In genomic region chr11:61609000-61609969, GRCh38 we compare ENCODE assay signal across 1 cellular context.
TF ChIP-seq lines count a peak whose summit lies in the region.

No MANE protein-coding gene starts in this region.

TF ChIP-seq in HepG2, 621 proteins besides CTCF, POLR2A, EP300 and RAD21 (continued from another document and continues in another):
- TF ChIP-seq ZNF292 (CRISPR knock-in tag; IDR thresholded peaks at IDR 0.05; ENCODE audit: borderline replicate concordance, low read depth), result peak; percentile 77; the same call in 1 of the 2 replicates
- TF ChIP-seq, protein P1, sequence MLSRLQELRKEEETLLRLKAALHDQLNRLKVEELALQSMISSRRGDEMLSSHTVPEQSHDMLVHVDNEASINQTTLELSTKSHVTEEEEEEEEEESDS (CRISPR knock-in tag; IDR thresholded peaks at IDR 0.05; ENCODE audit: borderline replicate concordance), result no peak
- TF ChIP-seq, protein P2, sequence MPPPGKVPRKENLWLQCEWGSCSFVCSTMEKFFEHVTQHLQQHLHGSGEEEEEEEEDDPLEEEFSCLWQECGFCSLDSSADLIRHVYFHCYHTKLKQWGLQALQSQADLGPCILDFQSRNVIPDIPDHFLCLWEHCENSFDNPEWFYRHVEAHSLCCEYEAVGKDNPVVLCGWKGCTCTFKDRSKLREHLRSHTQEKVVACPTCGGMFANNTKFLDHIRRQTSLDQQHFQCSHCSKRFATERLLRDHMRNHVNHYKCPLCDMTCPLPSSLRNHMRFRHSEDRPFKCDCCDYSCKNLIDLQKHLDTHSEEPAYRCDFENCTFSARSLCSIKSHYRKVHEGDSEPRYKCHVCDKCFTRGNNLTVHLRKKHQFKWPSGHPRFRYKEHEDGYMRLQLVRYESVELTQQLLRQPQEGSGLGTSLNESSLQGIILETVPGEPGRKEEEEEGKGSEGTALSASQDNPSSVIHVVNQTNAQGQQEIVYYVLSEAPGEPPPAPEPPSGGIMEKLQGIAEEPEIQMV (CRISPR knock-in tag; IDR thresholded peaks at IDR 0.05; ENCODE audit: low read depth), result 0 out of 2 replicates have a peak, but pooled peaks have one; percentile 51
- peak; percentile 57; the same call in 1 of the 2 replicates for TF ChIP-seq ZNF589 (CRISPR knock-in tag; conservative IDR thresholded peaks at IDR 0.05)
- peak; percentile 33; the same call in 1 of the 2 replicates for TF ChIP-seq ZNF460 (CRISPR knock-in tag; IDR thresholded peaks at IDR 0.05; ENCODE audit: borderline replicate concordance)
- no peak for TF ChIP-seq HES4 (CRISPR knock-in tag; IDR thresholded peaks at IDR 0.05; ENCODE audit: borderline replicate concordance)
- TF ChIP-seq RBM39 (IDR thresholded peaks at IDR 0.05; ENCODE audit: low read depth, low read length, poor library complexity, severe bottlenecking), result peak; percentile 39
- TF ChIP-seq, protein P3, sequence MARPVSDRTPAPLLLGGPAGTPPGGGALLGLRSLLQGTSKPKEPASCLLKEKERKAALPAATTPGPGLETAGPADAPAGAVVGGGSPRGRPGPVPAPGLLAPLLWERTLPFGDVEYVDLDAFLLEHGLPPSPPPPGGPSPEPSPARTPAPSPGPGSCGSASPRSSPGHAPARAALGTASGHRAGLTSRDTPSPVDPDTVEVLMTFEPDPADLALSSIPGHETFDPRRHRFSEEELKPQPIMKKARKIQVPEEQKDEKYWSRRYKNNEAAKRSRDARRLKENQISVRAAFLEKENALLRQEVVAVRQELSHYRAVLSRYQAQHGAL (CRISPR knock-in tag; IDR thresholded peaks at IDR 0.05; ENCODE audit: not compliant biosample characterization), result no peak
- TF ChIP-seq AHR (CRISPR knock-in tag; IDR thresholded peaks at IDR 0.05), result no peak
- TF ChIP-seq ZSCAN31 (CRISPR knock-in tag; IDR thresholded peaks at IDR 0.05; ENCODE audit: low read depth), result 0 out of 2 replicates have a peak, but pooled peaks have one; percentile 37
- TF ChIP-seq ZSCAN25 (CRISPR knock-in tag; IDR thresholded peaks at IDR 0.05), result peak; percentile 84
- TF ChIP-seq ARNT (IDR thresholded peaks at IDR 0.05), result no peak
- 0 out of 2 replicates have a peak, but pooled peaks have one; percentile 25 for TF ChIP-seq TERF1 (CRISPR knock-in tag; IDR thresholded peaks at IDR 0.05)
- peak; percentile 57 for TF ChIP-seq UBTF (CRISPR knock-in tag; IDR thresholded peaks at IDR 0.05)
- no peak for TF ChIP-seq ZNF570 (CRISPR knock-in tag; IDR thresholded peaks at IDR 0.05; ENCODE audit: borderline replicate concordance)
- peak; percentile 85; the same call in 1 of the 2 replicates for TF ChIP-seq ZNF556 (CRISPR knock-in tag; IDR thresholded peaks at IDR 0.05; ENCODE audit: borderline replicate concordance)
- TF ChIP-seq, protein P4, sequence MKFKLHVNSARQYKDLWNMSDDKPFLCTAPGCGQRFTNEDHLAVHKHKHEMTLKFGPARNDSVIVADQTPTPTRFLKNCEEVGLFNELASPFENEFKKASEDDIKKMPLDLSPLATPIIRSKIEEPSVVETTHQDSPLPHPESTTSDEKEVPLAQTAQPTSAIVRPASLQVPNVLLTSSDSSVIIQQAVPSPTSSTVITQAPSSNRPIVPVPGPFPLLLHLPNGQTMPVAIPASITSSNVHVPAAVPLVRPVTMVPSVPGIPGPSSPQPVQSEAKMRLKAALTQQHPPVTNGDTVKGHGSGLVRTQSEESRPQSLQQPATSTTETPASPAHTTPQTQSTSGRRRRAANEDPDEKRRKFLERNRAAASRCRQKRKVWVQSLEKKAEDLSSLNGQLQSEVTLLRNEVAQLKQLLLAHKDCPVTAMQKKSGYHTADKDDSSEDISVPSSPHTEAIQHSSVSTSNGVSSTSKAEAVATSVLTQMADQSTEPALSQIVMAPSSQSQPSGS (CRISPR knock-in tag; IDR thresholded peaks at IDR 0.05), result no peak; the same call in 1 of the 2 replicates
- 0 out of 2 replicates have a peak, but pooled peaks have one; percentile 11 for TF ChIP-seq ZNF138 (CRISPR knock-in tag; IDR thresholded peaks at IDR 0.05; ENCODE audit: low read depth)
- peak; percentile 91 for TF ChIP-seq HDAC2 (CRISPR knock-in tag; IDR thresholded peaks at IDR 0.05)
- peak; percentile 68 for TF ChIP-seq POLR2AphosphoS5 (IDR thresholded peaks at IDR 0.05; ENCODE audit: low read depth, low read length)
- TF ChIP-seq GATAD2A (CRISPR knock-in tag; IDR thresholded peaks at IDR 0.05), result peak; percentile 91
- TF ChIP-seq RFXAP (CRISPR knock-in tag; IDR thresholded peaks at IDR 0.05; ENCODE audit: borderline replicate concordance), result peak; percentile 98
- peak; percentile 88 for TF ChIP-seq ZNF280D (CRISPR knock-in tag; IDR thresholded peaks at IDR 0.05)
- TF ChIP-seq PRDM15 (CRISPR knock-in tag; IDR thresholded peaks at IDR 0.05), result peak; percentile 57; the same call in 1 of the 2 replicates
- peak; percentile 67 for TF ChIP-seq HNRNPL (IDR thresholded peaks at IDR 0.05; ENCODE audit: low read depth, low read length)
- no peak for TF ChIP-seq ZNF17 (CRISPR knock-in tag; IDR thresholded peaks at IDR 0.05)
- peak; percentile 59 for TF ChIP-seq HOMEZ (CRISPR knock-in tag; IDR thresholded peaks at IDR 0.05; ENCODE audit: low read depth)
- TF ChIP-seq MAFF (IDR thresholded peaks at IDR 0.05; ENCODE audit: low read depth, low read length), result no peak
- no peak for TF ChIP-seq NFE2 (CRISPR knock-in tag; IDR thresholded peaks at IDR 0.05)
- peak; percentile 42; the same call in 1 of the 2 replicates for TF ChIP-seq SSRP1 (CRISPR knock-in tag; IDR thresholded peaks at IDR 0.05)
- no peak for TF ChIP-seq ZNF777 (CRISPR knock-in tag; IDR thresholded peaks at IDR 0.05)
- TF ChIP-seq, protein P5, sequence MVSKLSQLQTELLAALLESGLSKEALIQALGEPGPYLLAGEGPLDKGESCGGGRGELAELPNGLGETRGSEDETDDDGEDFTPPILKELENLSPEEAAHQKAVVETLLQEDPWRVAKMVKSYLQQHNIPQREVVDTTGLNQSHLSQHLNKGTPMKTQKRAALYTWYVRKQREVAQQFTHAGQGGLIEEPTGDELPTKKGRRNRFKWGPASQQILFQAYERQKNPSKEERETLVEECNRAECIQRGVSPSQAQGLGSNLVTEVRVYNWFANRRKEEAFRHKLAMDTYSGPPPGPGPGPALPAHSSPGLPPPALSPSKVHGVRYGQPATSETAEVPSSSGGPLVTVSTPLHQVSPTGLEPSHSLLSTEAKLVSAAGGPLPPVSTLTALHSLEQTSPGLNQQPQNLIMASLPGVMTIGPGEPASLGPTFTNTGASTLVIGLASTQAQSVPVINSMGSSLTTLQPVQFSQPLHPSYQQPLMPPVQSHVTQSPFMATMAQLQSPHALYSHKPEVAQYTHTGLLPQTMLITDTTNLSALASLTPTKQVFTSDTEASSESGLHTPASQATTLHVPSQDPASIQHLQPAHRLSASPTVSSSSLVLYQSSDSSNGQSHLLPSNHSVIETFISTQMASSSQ (IDR thresholded peaks at IDR 0.05; ENCODE audit: low read depth), result peak; percentile 58; the same call in 1 of the 2 replicates
- TF ChIP-seq, protein P5 (CRISPR knock-in tag; IDR thresholded peaks at IDR 0.05; ENCODE audit: borderline replicate concordance), result peak; percentile 66
- peak; percentile 65 for TF ChIP-seq ZSCAN29 (CRISPR knock-in tag; conservative IDR thresholded peaks at IDR 0.05)
- TF ChIP-seq RAD51 (IDR thresholded peaks at IDR 0.05; ENCODE audit: borderline replicate concordance), result no peak
- TF ChIP-seq EED (CRISPR knock-in tag; IDR thresholded peaks at IDR 0.05), result no peak
